Comparison of ENCODE assay signal across 15 cellular contexts in genomic region chr19:1841209-1841924, GRCh38. TPM values are rescaled to one million over a fixed set of nuclear protein-coding genes. Genes with fewer than 3 reads are reported as not detected.
DNase-seq lines count a peak whose midpoint lies in the region; ATAC-seq, FAIRE-seq and TF ChIP-seq lines count a peak whose summit lies in the region.
"Had no signal": no experiment of that assay in that cellular context is flagged by ENCODE, and none has a peak within 500 bp of the region (broad histone marks: within the 10 kb centered on the region; RNA-seq: fewer than 3 reads in every experiment).

No MANE protein-coding gene starts in this region.

- no peaks in the 10 kb centered on the region for H3K9me3 Mint-ChIP-seq in activated T-helper 17 cell treated with anti-CD3 and anti-CD28 coated beads, Interleukin-2, amount 50 U/mL, for 72 hours

- H3K9me3 ChIP-seq in HEK293 (ENCODE audit: control insufficient read depth, insufficient read depth, low read depth, low read length) (no peaks in the 10 kb centered on the region), keratinocyte (ENCODE audit: control insufficient read depth, low read depth, low read length) (no peaks in the 10 kb centered on the region), sigmoid colon (no peaks in the 10 kb centered on the region)

- H3K27me3 ChIP-seq in keratinocyte (ENCODE audit: control insufficient read depth, extremely low read depth, insufficient read depth, low read length) (no peaks in the 10 kb centered on the region), sigmoid colon (no peaks in the 10 kb centered on the region)

- H2AFZ ChIP-seq in keratinocyte (ENCODE audit: control insufficient read depth, low read length), result no peak overlapping the region
- H2AFZ ChIP-seq: GM23248 had no signal

- WGBS in sigmoid colon, 2 donors, result 71 to 85% methylated on average over 35 of the region's 35 CpGs

- no peak for TF ChIP-seq EP300 in sigmoid colon (IDR thresholded peaks at IDR 0.05)

- no peaks in the 10 kb centered on the region for H3K9me1 ChIP-seq in keratinocyte (ENCODE audit: control insufficient read depth, extremely low read depth, insufficient read depth, low read length)

- peak overlapping the region; percentile 50 for H3K27ac Mint-ChIP-seq in activated T-helper 17 cell treated with anti-CD3 and anti-CD28 coated beads, Interleukin-2, amount 50 U/mL, for 72 hours
- H3K27ac Mint-ChIP-seq: B cell had no signal

- H3K79me2 ChIP-seq in keratinocyte (ENCODE audit: control insufficient read depth, insufficient read depth, low read length), result peaks cover 91% of the 10 kb centered on the region

- peaks cover 26% of the 10 kb centered on the region for H3K36me3 Mint-ChIP-seq in activated T-helper 17 cell treated with anti-CD3 and anti-CD28 coated beads, Interleukin-2, amount 50 U/mL, for 72 hours (ENCODE audit: low read depth)

- no peak overlapping the region for H3K27ac ChIP-seq in HEK293 (ENCODE audit: extremely low read depth, low read depth, low read length)
- peak overlapping the region; percentile 36 for H3K27ac ChIP-seq in keratinocyte (ENCODE audit: control insufficient read depth, insufficient read depth, low read length)
- H3K27ac ChIP-seq in sigmoid colon, result peak overlapping the region; percentile 14 to 44 (median 21)
- H3K27ac ChIP-seq: GM23248 had no signal

- POLR2A ChIA-PET in HEK293 (lab: Yijun Ruan, JAX), result interaction anchor here (0.5 kb wide), 1 partner anchor 15 kb away, joined by 3 read pairs; no protein-coding TSS in a partner anchor

- no peak for DNase-seq in keratinocyte (ENCODE audit: low read depth, low spot score)
- DNase-seq in sigmoid colon, result no peak
- DNase-seq in islet precursor cell, result no peak
- DNase-seq in NCI-H1694 (lab: John Stamatoyannopoulos, UW), result no peak
- DNase-seq: foreskin fibroblast, GM23248, kidney glomerular epithelial cell, NCI-H1092 treated with DMSO at 0.1 percent for 48 hours, NCI-H526 had no signal

- TF ChIP-seq CTCF in HEK293 (tag by site-specific recombination; IDR thresholded peaks at IDR 0.05), result no peak
- TF ChIP-seq CTCF in keratinocyte (optimal IDR thresholded peaks at IDR 0.05 in 1 of 3, IDR thresholded peaks at IDR 0.05 in 1 of 3, conservative IDR thresholded peaks at IDR 0.05 in 1 of 3; ENCODE audit: extremely low read depth in 1 of 3, insufficient read depth in 2 of 3, low read length in 3 of 3), result no peak
- TF ChIP-seq CTCF in sigmoid colon (IDR thresholded peaks at IDR 0.05), result no peak

- intact Hi-C loops in sigmoid colon (cut with DNase I), result no loop called here

- peaks cover 39% of the 10 kb centered on the region for H4K20me1 ChIP-seq in keratinocyte (ENCODE audit: control insufficient read depth, extremely low read depth, insufficient read depth, low read length)

- no peak overlapping the region for H3K4me3 Mint-ChIP-seq in activated T-helper 17 cell treated with anti-CD3 and anti-CD28 coated beads, Interleukin-2, amount 50 U/mL, for 72 hours
- H3K4me3 Mint-ChIP-seq: B cell had no signal

- H3K4me1 ChIP-seq in HEK293 (ENCODE audit: control insufficient read depth, insufficient read depth, low read length), result no peaks in the 10 kb centered on the region
- peaks cover 52% of the 10 kb centered on the region for H3K4me1 ChIP-seq in keratinocyte (ENCODE audit: control insufficient read depth, extremely low read depth, insufficient read depth, low read length)
- H3K4me1 ChIP-seq in sigmoid colon, result peaks cover 0 to 73% (median 66%) of the 10 kb centered on the region in 4 donors

- H3K4me3 ChIP-seq in HEK293 (ENCODE audit: low read depth, low read length) (no peak overlapping the region), keratinocyte (ENCODE audit: control insufficient read depth in 2 of 3, extremely low read depth in 1 of 3, insufficient read depth in 2 of 3, low read depth in 1 of 3, low read length in 3 of 3) (peak overlapping the region; percentile 6 to 46 (median 35)), sigmoid colon (peak overlapping the region in 2 of 4 donors; percentile 3 to 14)
- H3K4me3 ChIP-seq: coronary artery, GM23248 had no signal

- no peak for TF ChIP-seq POLR2A in sigmoid colon (IDR thresholded peaks at IDR 0.05)

- peak overlapping the region; percentile 82 for H3K4me2 ChIP-seq in keratinocyte (ENCODE audit: control insufficient read depth, extremely low read depth, insufficient read depth, low read depth, low read length)

- H3K4me1 Mint-ChIP-seq in activated T-helper 17 cell treated with anti-CD3 and anti-CD28 coated beads, Interleukin-2, amount 50 U/mL, for 72 hours, result peaks cover 10% of the 10 kb centered on the region

- H3K9ac ChIP-seq in keratinocyte (ENCODE audit: control insufficient read depth, extremely low read depth, insufficient read depth, low read length), result peak overlapping the region; percentile 58
- H3K9ac ChIP-seq: GM23248 had no signal

- dilution Hi-C loops in keratinocyte (cut with MboI; ENCODE audit: extremely low pct_ligation_motif_present, low sequenced_read_pairs), result no loop called here

- CTCF ChIA-PET in HEK293 (lab: Yijun Ruan, JAX), result interaction anchor here (0.6 to 1.8 kb wide), 4 partner anchors 9 to 48 kb away, joined by 3 to 11 read pairs (median 4); no protein-coding TSS in a partner anchor

- H3K27me3 Mint-ChIP-seq in activated T-helper 17 cell treated with anti-CD3 and anti-CD28 coated beads, Interleukin-2, amount 50 U/mL, for 72 hours, result no peaks in the 10 kb centered on the region
- H3K27me3 Mint-ChIP-seq: B cell had no signal

- H3K36me3 ChIP-seq in HEK293 (ENCODE audit: control insufficient read depth in 2 of 2, insufficient read depth in 1 of 2, low read length in 2 of 2) (peaks cover 0 to 32% of the 10 kb centered on the region in 2 experiments; a peak in 2 of 3 replicates), keratinocyte (ENCODE audit: control insufficient read depth in 2 of 2, extremely low read depth in 1 of 2, insufficient read depth in 2 of 2, low read length in 2 of 2) (peaks cover 8 to 21% of the 10 kb centered on the region in 2 experiments), sigmoid colon (peaks cover 0 to 6% (median 0%) of the 10 kb centered on the region in 4 donors)

- ATAC-seq in activated T-helper 17 cell treated with anti-CD3 and anti-CD28 coated beads, Interleukin-2, amount 50 U/mL, for 72 hours (replicated peaks), result no peak
- no peak for ATAC-seq in HG03280 (IDR thresholded peaks at IDR 0.05; ENCODE audit: unreplicated experiment)
- no peak for ATAC-seq in HG02798 (IDR thresholded peaks at IDR 0.05; ENCODE audit: poor library complexity, unreplicated experiment)

- peak; percentile 61 for FAIRE-seq in keratinocyte (lab: Jason Lieb, UNC)

TF ChIP-seq in HEK293, 187 proteins besides CTCF, POLR2A, EP300 and RAD21 (continues in another document):
- TF ChIP-seq ZNF664 (tag by site-specific recombination; IDR thresholded peaks at IDR 0.05), result no peak

RNA-seq across cellular contexts. Expression of gene REXO1, which starts 6.9 kb away (rescaled TPM):
- total RNA-seq in activated T-helper 17 cell treated with anti-CD3 and anti-CD28 coated beads, Interleukin-2, amount 50 U/mL, for 72 hours, result 10 to 100 TPM; 39.7 to 50.0 TPM
- polyA plus RNA-seq in keratinocyte, result 6.1 to 18.6 TPM (median 9.1 TPM) in 3 replicates
- 15.3 TPM for polyA plus RNA-seq in keratinocyte (2011; ENCODE audit: low read depth)
- 8.0 and 14.2 TPM in 2 replicates for polyA plus RNA-seq in keratinocyte (2011; cell fraction: cytosol; rRNA removed)
- polyA plus RNA-seq in keratinocyte (2011; cell fraction: nucleus; rRNA removed), result 41.7 and 47.8 TPM in 2 replicates
- 19.8 and 25.0 TPM in 2 replicates for polyA plus RNA-seq in keratinocyte (2012; ENCODE audit: low replicate concordance)
- polyA minus RNA-seq in keratinocyte, result 16.5 to 40.9 TPM (median 17.7 TPM) in 3 replicates
- polyA minus RNA-seq in keratinocyte (2011; cell fraction: cytosol; rRNA and poly(A)+ RNA removed), result 27.4 TPM
- 12.9 and 19.1 TPM in 2 replicates for polyA minus RNA-seq in keratinocyte (2011; cell fraction: nucleus; rRNA and poly(A)+ RNA removed)
- total RNA-seq in sigmoid colon, result 10 to 100 TPM in 2 of 4 donors, 1 to 10 TPM in 2; 8.6 to 61.8 (median 13.1) TPM
- polyA plus RNA-seq in sigmoid colon, result 10 to 100 TPM in 2 of 3 donors, 1 to 10 TPM in 1; 9.0 to 34.6 (median 11.1) TPM

RNA-seq across cellular contexts. Expression of gene KLF16, which starts 22.0 kb away (rescaled TPM):
- total RNA-seq in activated T-helper 17 cell treated with anti-CD3 and anti-CD28 coated beads, Interleukin-2, amount 50 U/mL, for 72 hours, result 10 to 100 TPM; 16.3 to 32.9 TPM
- polyA plus RNA-seq in keratinocyte (4.9 to 14.7 TPM (median 6.0 TPM) in 3 replicates), sigmoid colon (10 to 100 TPM in 2 of 3 donors, 1 to 10 TPM in 1; 8.4 to 20.5 (median 12.5) TPM)
- 2.6 TPM for polyA plus RNA-seq in keratinocyte (2011; ENCODE audit: low read depth)
- polyA plus RNA-seq in keratinocyte (2011; cell fraction: cytosol; rRNA removed), result 4.7 and 19.3 TPM in 2 replicates
- polyA plus RNA-seq in keratinocyte (2011; cell fraction: nucleus; rRNA removed), result 7.7 and 17.7 TPM in 2 replicates
- 13.9 and 30.6 TPM in 2 replicates for polyA plus RNA-seq in keratinocyte (2012; ENCODE audit: low replicate concordance)
- 1.9 to 11.4 TPM (median 2.2 TPM) in 3 replicates for polyA minus RNA-seq in keratinocyte
- polyA minus RNA-seq in keratinocyte (2011; cell fraction: cytosol; rRNA and poly(A)+ RNA removed), result 48.5 TPM
- polyA minus RNA-seq in keratinocyte (2011; cell fraction: nucleus; rRNA and poly(A)+ RNA removed), result 8.2 and 11.3 TPM in 2 replicates
- total RNA-seq in sigmoid colon, result 10 to 100 TPM in 1 of 4 donors, 1 to 10 TPM in 3; 2.1 to 10.3 (median 4.4) TPM

RNA-seq across cellular contexts. Expression of gene ATP8B3, which starts 29.3 kb away (rescaled TPM):
- 10 to 100 TPM; 10.1 to 44.8 TPM for total RNA-seq in activated T-helper 17 cell treated with anti-CD3 and anti-CD28 coated beads, Interleukin-2, amount 50 U/mL, for 72 hours
- polyA plus RNA-seq in keratinocyte (0.98 to 2.8 TPM (median 1.2 TPM) in 3 replicates), sigmoid colon (under 1 TPM in 1 of 3 donors, not detected in 2; 0.96 TPM)
- 0.44 TPM for polyA plus RNA-seq in keratinocyte (2011; ENCODE audit: low read depth)
- polyA plus RNA-seq in keratinocyte (2011; cell fraction: cytosol; rRNA removed), result 0.74 and 1.2 TPM in 2 replicates
- 3.3 and 7.1 TPM in 2 replicates for polyA plus RNA-seq in keratinocyte (2011; cell fraction: nucleus; rRNA removed)
- polyA plus RNA-seq in keratinocyte (2012; ENCODE audit: low replicate concordance), result 0.56 and 1.5 TPM in 2 replicates
- 0.82 to 3.7 TPM (median 1.3 TPM) in 3 replicates for polyA minus RNA-seq in keratinocyte
- polyA minus RNA-seq in keratinocyte (2011; cell fraction: cytosol; rRNA and poly(A)+ RNA removed), result 2.5 TPM
- polyA minus RNA-seq in keratinocyte (2011; cell fraction: nucleus; rRNA and poly(A)+ RNA removed), result 1.5 and 1.9 TPM in 2 replicates
- total RNA-seq in sigmoid colon, result 1 to 10 TPM in 1 of 4 donors, under 1 TPM in 3; under 0.01 to 3.9 (median 0.42) TPM

RNA-seq across cellular contexts. Expression of gene ABHD17A, which starts 43.9 kb away (rescaled TPM):
- 100 to 1,000 TPM in 1 of 2 donors, 10 to 100 TPM in 1; 84.4 to 109 TPM for total RNA-seq in activated T-helper 17 cell treated with anti-CD3 and anti-CD28 coated beads, Interleukin-2, amount 50 U/mL, for 72 hours
- polyA plus RNA-seq in keratinocyte (27.2 to 67.3 TPM (median 31.0 TPM) in 3 replicates), sigmoid colon (10 to 100 TPM; 60.7 to 76.3 (median 69.4) TPM)
- 9.2 TPM for polyA plus RNA-seq in keratinocyte (2011; ENCODE audit: low read depth)
- polyA plus RNA-seq in keratinocyte (2011; cell fraction: cytosol; rRNA removed), result 20.8 and 62.5 TPM in 2 replicates
- 29.9 and 47.5 TPM in 2 replicates for polyA plus RNA-seq in keratinocyte (2011; cell fraction: nucleus; rRNA removed)
- polyA plus RNA-seq in keratinocyte (2012; ENCODE audit: low replicate concordance), result 20.6 and 43.3 TPM in 2 replicates
- polyA minus RNA-seq in keratinocyte, result 13.2 to 23.4 TPM (median 20.6 TPM) in 3 replicates
- 122 TPM for polyA minus RNA-seq in keratinocyte (2011; cell fraction: cytosol; rRNA and poly(A)+ RNA removed)
- 13.3 and 22.2 TPM in 2 replicates for polyA minus RNA-seq in keratinocyte (2011; cell fraction: nucleus; rRNA and poly(A)+ RNA removed)
- total RNA-seq in sigmoid colon, result 10 to 100 TPM; 86.6 to 97.1 (median 92.7) TPM
